8 cellular contexts compared by ENCODE assay signal in the genomic region with DNA sequence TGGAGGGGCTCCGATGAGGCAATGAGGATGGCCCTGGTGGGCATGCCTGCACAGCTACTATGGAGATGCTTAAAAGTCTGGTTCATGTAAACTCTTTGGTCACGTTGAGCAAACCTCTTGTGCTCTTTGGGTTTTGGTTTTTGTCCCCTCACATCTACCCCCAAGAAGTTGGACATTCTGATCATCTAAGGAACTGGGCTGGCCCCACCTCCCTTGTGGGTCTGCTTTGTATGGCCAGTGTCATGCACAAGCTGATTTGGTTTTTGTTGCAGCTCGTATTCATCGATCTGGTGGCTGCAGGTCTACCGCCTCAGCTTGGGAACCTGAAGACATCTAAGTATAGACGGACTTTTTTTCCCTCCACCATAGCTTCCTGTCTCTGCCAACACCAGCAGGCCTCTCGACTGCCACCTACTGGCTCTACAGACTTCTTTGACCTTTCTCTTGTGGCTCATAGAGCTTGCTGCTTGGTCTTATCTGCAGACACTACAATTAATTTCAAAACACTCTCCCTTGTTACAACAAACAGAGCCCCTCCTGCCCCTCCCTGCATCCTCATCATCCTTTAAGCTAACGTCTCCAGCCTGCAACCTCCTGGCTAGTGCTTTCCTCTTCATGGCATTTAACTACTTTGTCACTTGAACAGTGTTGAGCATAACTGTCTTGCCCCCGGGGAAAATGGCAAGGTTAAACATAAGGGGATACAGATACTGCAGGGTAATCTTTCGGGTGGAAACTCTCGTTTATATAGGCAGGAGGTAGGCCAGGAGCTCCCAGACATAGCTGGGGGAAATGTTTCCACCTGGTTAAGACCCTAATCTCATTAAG. TPM values are rescaled to one million over a fixed set of nuclear protein-coding genes. Genes with fewer than 3 reads are reported as not detected.
DNase-seq lines count a peak whose midpoint lies in the region; ATAC-seq, FAIRE-seq and TF ChIP-seq lines count a peak whose summit lies in the region.

No MANE protein-coding gene starts in this region.

- H4K20me1 ChIP-seq in keratinocyte (ENCODE audit: control insufficient read depth, extremely low read depth, insufficient read depth, low read length): no peaks in the 10 kb centered on the region

- no peak overlapping the region for H2AFZ ChIP-seq in keratinocyte (ENCODE audit: control insufficient read depth, low read length)

- TF ChIP-seq POLR2A in breast epithelium (IDR thresholded peaks at IDR 0.05): no peak

- H3K27ac ChIP-seq in breast epithelium (no peak overlapping the region), keratinocyte (ENCODE audit: control insufficient read depth, insufficient read depth, low read length) (no peak overlapping the region)

- H3K4me1 ChIP-seq in breast epithelium (no peaks in the 10 kb centered on the region), keratinocyte (ENCODE audit: control insufficient read depth, extremely low read depth, insufficient read depth, low read length) (no peaks in the 10 kb centered on the region)

- H3K9me3 ChIP-seq in breast epithelium: no peaks in the 10 kb centered on the region
- H3K9me3 ChIP-seq in keratinocyte (ENCODE audit: control insufficient read depth, low read depth, low read length): no peaks in the 10 kb centered on the region

- DNase-seq in AG09319 (ENCODE audit: extremely low read depth, low read depth) (peak; percentile 64), NCI-H2196 treated with DMSO at 0.1 percent for 48 hours (lab: John Stamatoyannopoulos, UW; ENCODE audit: unreplicated experiment) (peak; percentile 65), breast epithelium (ENCODE audit: low spot score in 2 of 2) (peak; percentile 47 to 59), keratinocyte (ENCODE audit: low read depth, low spot score) (peak; percentile 40)
- DNase-seq in stimulated activated CD4-positive, alpha-beta T cell treated with anti-CD3 and anti-CD28 coated beads, Interleukin-1b, Interleukin-23, amount 100 ng/mL, for 24 hours (ENCODE audit: low read depth in 4 of 4, low spot score in 1 of 4): peak; percentile 41 to 50 (median 46)

- no peaks in the 10 kb centered on the region for H3K9me1 ChIP-seq in keratinocyte (ENCODE audit: control insufficient read depth, extremely low read depth, insufficient read depth, low read length)

- H3K79me2 ChIP-seq in keratinocyte (ENCODE audit: control insufficient read depth, insufficient read depth, low read length): no peaks in the 10 kb centered on the region

- H3K36me3 ChIP-seq in breast epithelium: no peaks in the 10 kb centered on the region
- H3K36me3 ChIP-seq in keratinocyte (ENCODE audit: control insufficient read depth in 2 of 2, extremely low read depth in 1 of 2, insufficient read depth in 2 of 2, low read length in 2 of 2): peaks cover 13 to 18% of the 10 kb centered on the region in 2 experiments

- no peak for FAIRE-seq in keratinocyte (lab: Jason Lieb, UNC)

- intact Hi-C loops in breast epithelium (cut with DNase I; ENCODE audit: low total_unique reads): no loop called here

- no peak overlapping the region for H3K4me2 ChIP-seq in keratinocyte (ENCODE audit: control insufficient read depth, extremely low read depth, insufficient read depth, low read depth, low read length)

- no peak overlapping the region for H3K4me3 ChIP-seq in WI38 (ENCODE audit: low read depth, low read length)
- no peak overlapping the region for H3K4me3 ChIP-seq in breast epithelium
- H3K4me3 ChIP-seq in keratinocyte (ENCODE audit: control insufficient read depth in 2 of 3, extremely low read depth in 1 of 3, insufficient read depth in 2 of 3, low read depth in 1 of 3, low read length in 3 of 3): no peak overlapping the region

- dilution Hi-C loops in keratinocyte (cut with MboI; ENCODE audit: extremely low pct_ligation_motif_present, low sequenced_read_pairs): no loop called here

- TF ChIP-seq CTCF in AG09319 (IDR thresholded peaks at IDR 0.05; ENCODE audit: low read depth, low read length) (peak; percentile 92), WI38 (IDR thresholded peaks at IDR 0.05; ENCODE audit: low read depth, low read length) (peak; percentile 84), breast epithelium (IDR thresholded peaks at IDR 0.05) (peak in 2 of 3 donors; percentile 62 to 78), keratinocyte (optimal IDR thresholded peaks at IDR 0.05 in 1 of 3, IDR thresholded peaks at IDR 0.05 in 1 of 3, conservative IDR thresholded peaks at IDR 0.05 in 1 of 3; ENCODE audit: extremely low read depth in 1 of 3, insufficient read depth in 2 of 3, low read length in 3 of 3) (peak; percentile 79 to 94 (median 89))

- H3K27me3 ChIP-seq in breast epithelium (no peaks in the 10 kb centered on the region), keratinocyte (ENCODE audit: control insufficient read depth, extremely low read depth, insufficient read depth, low read length) (no peaks in the 10 kb centered on the region)

- no peak overlapping the region for H3K9ac ChIP-seq in keratinocyte (ENCODE audit: control insufficient read depth, extremely low read depth, insufficient read depth, low read length)

- ATAC-seq in GM18907 (IDR thresholded peaks at IDR 0.05; ENCODE audit: unreplicated experiment): peak; percentile 87
- ATAC-seq in HG03139 (IDR thresholded peaks at IDR 0.05; ENCODE audit: unreplicated experiment): peak; percentile 90

RNA-seq across cellular contexts. Expression of gene TSTD2, which starts 34.5 kb away (rescaled TPM):
- 10 to 100 TPM; 21.8 to 25.9 (median 24.4) TPM for total RNA-seq in breast epithelium
- polyA plus RNA-seq in keratinocyte: 11.5 to 17.8 TPM (median 17.2 TPM) in 3 replicates
- 2.6 TPM for polyA plus RNA-seq in keratinocyte (2011; ENCODE audit: low read depth)
- 6.0 and 9.3 TPM in 2 replicates for polyA plus RNA-seq in keratinocyte (2011; cell fraction: cytosol; rRNA removed)
- 31.6 and 34.8 TPM in 2 replicates for polyA plus RNA-seq in keratinocyte (2011; cell fraction: nucleus; rRNA removed)
- 5.5 and 7.6 TPM in 2 replicates for polyA plus RNA-seq in keratinocyte (2012; ENCODE audit: low replicate concordance)
- 6.9 to 19.5 TPM (median 17.0 TPM) in 3 replicates for polyA minus RNA-seq in keratinocyte
- 15.5 TPM for polyA minus RNA-seq in keratinocyte (2011; cell fraction: cytosol; rRNA and poly(A)+ RNA removed)
- polyA minus RNA-seq in keratinocyte (2011; cell fraction: nucleus; rRNA and poly(A)+ RNA removed): 13.7 and 21.3 TPM in 2 replicates

RNA-seq across cellular contexts. Expression of gene NCBP1, which starts 34.9 kb away (rescaled TPM):
- total RNA-seq in breast epithelium: 10 to 100 TPM; 25.0 to 33.2 (median 30.2) TPM
- polyA plus RNA-seq in keratinocyte: 24.0 to 38.6 TPM (median 25.0 TPM) in 3 replicates
- 32.0 TPM for polyA plus RNA-seq in keratinocyte (2011; ENCODE audit: low read depth)
- 12.6 and 28.7 TPM in 2 replicates for polyA plus RNA-seq in keratinocyte (2011; cell fraction: cytosol; rRNA removed)
- polyA plus RNA-seq in keratinocyte (2011; cell fraction: nucleus; rRNA removed): 25.9 and 41.2 TPM in 2 replicates
- 14.4 and 26.0 TPM in 2 replicates for polyA plus RNA-seq in keratinocyte (2012; ENCODE audit: low replicate concordance)
- polyA minus RNA-seq in keratinocyte: 10.1 to 37.6 TPM (median 18.3 TPM) in 3 replicates
- 12.9 TPM for polyA minus RNA-seq in keratinocyte (2011; cell fraction: cytosol; rRNA and poly(A)+ RNA removed)
- polyA minus RNA-seq in keratinocyte (2011; cell fraction: nucleus; rRNA and poly(A)+ RNA removed): 20.0 and 34.4 TPM in 2 replicates
